ENCODE assay signal across 24 cellular contexts in genomic region chr5:149374801-149375200, GRCh38. TPM values are rescaled to one million over a fixed set of nuclear protein-coding genes. Genes with fewer than 3 reads are reported as not detected.
DNase-seq lines count a peak whose midpoint lies in the region; ATAC-seq, FAIRE-seq and TF ChIP-seq lines count a peak whose summit lies in the region.
"Had no signal": no experiment of that assay in that cellular context is flagged by ENCODE, and none has a peak within 500 bp of the region (broad histone marks: within the 10 kb centered on the region; RNA-seq: fewer than 3 reads in every experiment).

No MANE protein-coding gene starts in this region.

- H2BK120ac ChIP-seq in H1 (replicated peaks; ENCODE audit: low read depth, low read length) = no peak overlapping the region

- no peak overlapping the region for H2AFZ ChIP-seq in SK-N-SH (ENCODE audit: low read depth)
- H2AFZ ChIP-seq in H1 (ENCODE audit: low read length) = no peak overlapping the region
- H2AFZ ChIP-seq in smooth muscle cell (ENCODE audit: low read depth) = no peak overlapping the region
- H2AFZ ChIP-seq: GM23338 had no signal

- TF ChIP-seq POLR2A in H1 (IDR thresholded peaks at IDR 0.05; ENCODE audit: control extremely low read depth in 1 of 2, low read depth in 2 of 2, low read length in 2 of 2) (no peak), suprapubic skin (IDR thresholded peaks at IDR 0.05) (no peak)

- no peak for ATAC-seq in SK-N-SH treated with all-trans-retinoic acid at 6 μM for 48 hours
- ATAC-seq in HG02763 (IDR thresholded peaks at IDR 0.05; ENCODE audit: unreplicated experiment) = no peak
- ATAC-seq: A549, GM23338, HCT116, HepG2 had no signal

- WGBS in SK-N-SH (ENCODE audit: low lambda C conversion rate) = 33% methylated on average over 1 of the region's 3 CpGs
- 91% methylated on average over 3 of the region's 3 CpGs; no CpG with 5 or more reads in 1 of the 2 experiments for WGBS in H1 (ENCODE audit: extremely low coverage in 1 of 2, insufficient coverage in 1 of 2, insufficient read length in 1 of 2, insufficient replicate concordance in 2 of 2, low coverage in 1 of 2, low lambda C conversion rate in 2 of 2, missing lambda C conversion rate in 1 of 2), 2 experiments
- WGBS in smooth muscle cell (ENCODE audit: low lambda C conversion rate) = 65% methylated on average over 3 of the region's 3 CpGs
- WGBS in suprapubic skin = 82% methylated on average over 3 of the region's 3 CpGs

- H3K9ac ChIP-seq in SK-N-SH (no peak overlapping the region), H1 (replicated peaks in 1 of 4; ENCODE audit: extremely low read depth in 1 of 4, low read depth in 3 of 4, low read length in 3 of 4) (no peak overlapping the region; a peak in 1 of 7 replicates), smooth muscle cell (ENCODE audit: low read depth) (no peak overlapping the region)

- TF ChIP-seq CTCF in SK-N-SH (IDR thresholded peaks at IDR 0.05) (no peak), H1 (IDR thresholded peaks at IDR 0.05; ENCODE audit: control extremely low read depth in 1 of 3, insufficient read depth in 1 of 3, low read depth in 1 of 3, low read length in 3 of 3) (no peak), nephron (IDR thresholded peaks at IDR 0.05; ENCODE audit: unreplicated experiment in 3 of 3) (no peak), tibial artery (IDR thresholded peaks at IDR 0.05) (no peak), smooth muscle cell (IDR thresholded peaks at IDR 0.05; ENCODE audit: borderline replicate concordance, insufficient read depth, poor library complexity, severe bottlenecking) (no peak), suprapubic skin (IDR thresholded peaks at IDR 0.05) (no peak)

- peak overlapping the region in 2 of 3 experiments; percentile 46 to 96 for H3K27ac Mint-ChIP-seq in nephron
- H3K27ac Mint-ChIP-seq: CD4-positive, alpha-beta T cell; GM23338; HFFc6 had no signal

- no peaks in the 10 kb centered on the region for H3K27me3 ChIP-seq in SK-N-SH (ENCODE audit: insufficient read depth)
- no peaks in the 10 kb centered on the region for H3K27me3 ChIP-seq in H1 (replicated peaks in 1 of 4; ENCODE audit: control insufficient read depth in 3 of 4, extremely low read depth in 1 of 4, insufficient read depth in 3 of 4, low read length in 3 of 4)
- no peaks in the 10 kb centered on the region for H3K27me3 ChIP-seq in tibial artery
- no peaks in the 10 kb centered on the region for H3K27me3 ChIP-seq in smooth muscle cell (ENCODE audit: low read depth)
- no peaks in the 10 kb centered on the region for H3K27me3 ChIP-seq in suprapubic skin

- no peak overlapping the region for H4K91ac ChIP-seq in H1 (replicated peaks; ENCODE audit: insufficient read length, low read length)

- TF ChIP-seq RAD21 in SK-N-SH (IDR thresholded peaks at IDR 0.05; ENCODE audit: low read length) (no peak), H1 (IDR thresholded peaks at IDR 0.05 in 1 of 2, conservative IDR thresholded peaks at IDR 0.05 in 1 of 2; ENCODE audit: low read depth in 2 of 2, low read length in 2 of 2) (no peak)

- no peak overlapping the region for H3K14ac ChIP-seq in H1 (ENCODE audit: insufficient read length)

- no peak for FAIRE-seq in H1 (lab: Jason Lieb, UNC)
- FAIRE-seq: GM12892, GM18507, HepG2 had no signal

- H3K23ac ChIP-seq in H1 (ENCODE audit: insufficient read length) = no peak overlapping the region

- H2BK15ac ChIP-seq in H1 (ENCODE audit: low read length) = 0 out of 2 replicates have a peak overlapping the region, but pooled peaks have one; percentile 95

- H4K5ac ChIP-seq in H1 (ENCODE audit: insufficient read length, low read depth, low read length) = no peak overlapping the region

- H3K4ac ChIP-seq in H1 (replicated peaks; ENCODE audit: insufficient read length, low read depth, low read length) = no peak overlapping the region

- H3K27me3 Mint-ChIP-seq in nephron (ENCODE audit: low read depth) = peaks cover 12% of the 10 kb centered on the region
- H3K27me3 Mint-ChIP-seq: CD4-positive, alpha-beta T cell had no signal

- H4K20me1 ChIP-seq in SK-N-SH (ENCODE audit: insufficient read depth) (no peaks in the 10 kb centered on the region), H1 (replicated peaks in 1 of 2; ENCODE audit: control insufficient read depth in 1 of 2, insufficient read depth in 2 of 2, low read length in 2 of 2) (no peaks in the 10 kb centered on the region), smooth muscle cell (ENCODE audit: low read depth) (no peaks in the 10 kb centered on the region)

- no peaks in the 10 kb centered on the region for H3K36me3 Mint-ChIP-seq in nephron (ENCODE audit: low read depth)

- TF ChIP-seq EP300 in SK-N-SH (IDR thresholded peaks at IDR 0.05; ENCODE audit: borderline replicate concordance in 1 of 2, low read depth in 1 of 2, low read length in 1 of 2) (no peak), H1 (IDR thresholded peaks at IDR 0.05; ENCODE audit: borderline replicate concordance in 1 of 2, low read depth in 2 of 2, low read length in 2 of 2) (no peak), suprapubic skin (IDR thresholded peaks at IDR 0.05) (no peak)

- peak; percentile 17 for DNase-seq in SK-N-SH
- no peak for DNase-seq in H1 (ENCODE audit: low read depth in 1 of 2, low spot score in 2 of 2)
- no peak for DNase-seq in tibial artery
- DNase-seq in smooth muscle cell (lab: John Stamatoyannopoulos, UW; ENCODE audit: unreplicated experiment) = no peak
- no peak for DNase-seq in suprapubic skin (ENCODE audit: low spot score in 2 of 2)
- DNase-seq: AML-193; CD4-positive, alpha-beta T cell; DMS153; DMS79; GDM1; HFFc6 had no signal

- no peak overlapping the region for H3K18ac ChIP-seq in H1 (ENCODE audit: extremely low read depth, low read length)

- 0 out of 2 replicates have a peak overlapping the region, but pooled peaks have one; percentile 60 for H2BK12ac ChIP-seq in H1 (ENCODE audit: low read depth, low read length)

- H3K36me3 ChIP-seq in SK-N-SH (replicated peaks in 1 of 2; ENCODE audit: control insufficient read depth in 1 of 2, insufficient read depth in 2 of 2, low read length in 1 of 2) = no peaks in the 10 kb centered on the region
- no peaks in the 10 kb centered on the region for H3K36me3 ChIP-seq in H1 (ENCODE audit: control insufficient read depth in 2 of 4, insufficient read depth in 4 of 4, low read length in 3 of 4)
- no peaks in the 10 kb centered on the region for H3K36me3 ChIP-seq in tibial artery
- no peaks in the 10 kb centered on the region for H3K36me3 ChIP-seq in smooth muscle cell (ENCODE audit: low read depth)
- no peaks in the 10 kb centered on the region for H3K36me3 ChIP-seq in suprapubic skin

- H3K79me2 ChIP-seq in SK-N-SH (ENCODE audit: insufficient read depth) (no peaks in the 10 kb centered on the region), H1 (ENCODE audit: control insufficient read depth in 1 of 2, insufficient read depth in 2 of 2, low read length in 2 of 2) (no peaks in the 10 kb centered on the region), smooth muscle cell (ENCODE audit: low read depth) (no peaks in the 10 kb centered on the region)

- no peak overlapping the region for H3K4me3 ChIP-seq in SK-N-SH (ENCODE audit: low read depth in 2 of 2, low read length in 1 of 2)
- no peak overlapping the region for H3K4me3 ChIP-seq in H1 (ENCODE audit: extremely low read depth in 1 of 4, insufficient read depth in 2 of 4, low read depth in 3 of 4, low read length in 4 of 4)
- no peak overlapping the region for H3K4me3 ChIP-seq in tibial artery
- H3K4me3 ChIP-seq in smooth muscle cell = no peak overlapping the region
- no peak overlapping the region for H3K4me3 ChIP-seq in suprapubic skin
- H3K4me3 ChIP-seq: A549, GM23338 had no signal

- intact Hi-C loops in tibial artery (cut with DNase I; ENCODE audit: low total_unique reads) = no loop called here

- no peaks in the 10 kb centered on the region for H3K23me2 ChIP-seq in H1 (ENCODE audit: low read depth, low read length)

- POLR2A ChIA-PET in SK-N-SH (lab: Yijun Ruan, JAX) = interaction anchor here (1.3 kb wide), 1 partner anchor 12 kb away, joined by 3 read pairs; no protein-coding TSS in a partner anchor
- POLR2A ChIA-PET in H1 (lab: Charles Lee; ENCODE audit: partially characterized antibody) = interaction anchor here (0.7 kb wide), 1 partner anchor 17 kb away, joined by 3 read pairs; the partner anchor contains the start of gene PCYOX1L

- H3K4me2 ChIP-seq in SK-N-SH (no peak overlapping the region), H1 (ENCODE audit: insufficient read depth in 1 of 2, low read depth in 2 of 2, low read length in 2 of 2) (no peak overlapping the region), smooth muscle cell (no peak overlapping the region)
- H3K4me2 ChIP-seq: A549, GM23338 had no signal

- H3K27ac ChIP-seq in SK-N-SH (ENCODE audit: low read depth in 2 of 2, low read length in 1 of 2) = no peak overlapping the region
- H3K27ac ChIP-seq in H1 (ENCODE audit: low read depth, low read length) = no peak overlapping the region
- peak overlapping the region; percentile 74 to 93 for H3K27ac ChIP-seq in tibial artery
- H3K27ac ChIP-seq in smooth muscle cell (ENCODE audit: low read depth) = no peak overlapping the region
- no peak overlapping the region for H3K27ac ChIP-seq in suprapubic skin
- H3K27ac ChIP-seq: 22Rv1, A549, C4-2B had no signal

- H3K9me3 ChIP-seq in SK-N-SH (no peaks in the 10 kb centered on the region), H1 (ENCODE audit: insufficient read depth in 2 of 2, low read depth in 1 of 2, low read length in 1 of 2) (no peaks in the 10 kb centered on the region), tibial artery (no peaks in the 10 kb centered on the region), smooth muscle cell (replicated peaks; ENCODE audit: low read depth) (no peaks in the 10 kb centered on the region), suprapubic skin (no peaks in the 10 kb centered on the region)
- H3K9me3 ChIP-seq: A549 had no signal

- H3K4me3 Mint-ChIP-seq in nephron = peak overlapping the region in 1 of 3 experiments; percentile 88
- H3K4me3 Mint-ChIP-seq: CD4-positive, alpha-beta T cell; GM23338; HFFc6 had no signal

- H3K9me3 Mint-ChIP-seq in nephron = no peaks in the 10 kb centered on the region
- H3K9me3 Mint-ChIP-seq: CD4-positive, alpha-beta T cell; GM23338; HFFc6 had no signal

- no peaks in the 10 kb centered on the region for H3K9me2 ChIP-seq in SK-N-SH

- H3K79me1 ChIP-seq in H1 (ENCODE audit: low read depth, low read length) = no peaks in the 10 kb centered on the region

- peaks cover 0 to 12% of the 10 kb centered on the region in 2 experiments; a peak in 1 of 4 replicates for H3K4me1 ChIP-seq in SK-N-SH (ENCODE audit: control insufficient read depth in 1 of 2, insufficient read depth in 2 of 2, low read depth in 1 of 2, low read length in 1 of 2)
- H3K4me1 ChIP-seq in H1 (replicated peaks in 1 of 4; ENCODE audit: control insufficient read depth in 3 of 4, insufficient read depth in 4 of 4, low read length in 3 of 4) = no peaks in the 10 kb centered on the region; a peak in 4 of 7 replicates
- peaks cover 0 to 68% (median 45%) of the 10 kb centered on the region in 4 donors for H3K4me1 ChIP-seq in tibial artery
- H3K4me1 ChIP-seq in smooth muscle cell (ENCODE audit: low read depth) = no peaks in the 10 kb centered on the region
- H3K4me1 ChIP-seq in suprapubic skin = peaks cover 5% of the 10 kb centered on the region
- H3K4me1 ChIP-seq: A549 had no signal

- CTCF ChIA-PET in SK-N-SH (lab: Yijun Ruan, JAX) = interaction anchor here (1.4 to 41.4 kb wide), 4 partner anchors 8 to 109 kb away, joined by 4 to 1751 read pairs (median 58); no protein-coding TSS in a partner anchor
- CTCF ChIA-PET in H1 (lab: Charles Lee; ENCODE audit: partially characterized antibody) = interaction anchor here (0.7 to 46.1 kb wide), 9 partner anchors 8 to 76 kb away, joined by 3 to 1310 read pairs (median 5); partner anchors contain the start of gene IL17B

- H3K56ac ChIP-seq in H1 (replicated peaks; ENCODE audit: insufficient read length, low read depth, low read length) = no peak overlapping the region

- no peak overlapping the region for H4K8ac ChIP-seq in H1 (ENCODE audit: extremely low read depth, insufficient read depth, low read length)

- H2BK5ac ChIP-seq in H1 (ENCODE audit: low read depth, low read length) = no peak overlapping the region

- H2AK5ac ChIP-seq in H1 (ENCODE audit: low read depth, low read length) = no peak overlapping the region

- H3K4me1 Mint-ChIP-seq in nephron = peaks cover 55% of the 10 kb centered on the region

- H2BK20ac ChIP-seq in H1 (ENCODE audit: low read length) = no peak overlapping the region

- no peaks in the 10 kb centered on the region for H3F3A ChIP-seq in SK-N-SH (replicated peaks; ENCODE audit: insufficient read depth)
- no peaks in the 10 kb centered on the region for H3F3A ChIP-seq in smooth muscle cell (ENCODE audit: low read depth)

RNA-seq across cellular contexts. Expression of gene IL17B, which starts 4.3 kb away (rescaled TPM):
- polyA plus RNA-seq in SK-N-SH (2012; rRNA removed) (0.16 TPM in 1 of 2 replicates, not detected in the other), H1 (2011; rRNA removed) (0.18 TPM in 1 of 2 replicates, not detected in the other), smooth muscle cell (10.4 and 11.6 TPM in 2 replicates)
- polyA plus RNA-seq in SK-N-SH (2012; cell fraction: cytosol; rRNA removed) = 0.09 TPM in 1 of 2 replicates, not detected in the other
- polyA plus RNA-seq in SK-N-SH (2012; cell fraction: nucleus; rRNA removed) = 0.29 TPM in 1 of 2 replicates, not detected in the other
- total RNA-seq in H1 (2021; fragmentation: NEBNext Ultra II Directional; extraction: Animal tissue kit (Norgen Biotek cat#: 25700)) = not detected in 2 replicates
- polyA plus RNA-seq in H1 (2011; cell fraction: cytosol; rRNA removed) = not detected
- not detected for polyA plus RNA-seq in H1 (2011; cell fraction: nucleus; rRNA removed)
- not detected in 4 replicates for polyA plus RNA-seq in H1 (2012, experiment 1 of 2)
- polyA plus RNA-seq in H1 (2012, experiment 2 of 2) = not detected
- polyA plus RNA-seq in H1 (2013, experiment 1 of 2) = not detected
- polyA plus RNA-seq in H1 (2013, experiment 2 of 2) = not detected
- polyA minus RNA-seq in H1 (2011; rRNA and poly(A)+ RNA removed) = not detected in 2 replicates
- polyA minus RNA-seq in H1 (2011; cell fraction: cytosol; rRNA and poly(A)+ RNA removed) = not detected
- not detected for polyA minus RNA-seq in H1 (2011; cell fraction: nucleus; rRNA and poly(A)+ RNA removed)
- total RNA-seq in smooth muscle cell (12.0 and 24.8 TPM in 2 replicates), suprapubic skin (not detected)
- total RNA-seq: CD4-positive, alpha-beta T cell; Daoy; GM23338; H7 had no signal
- polyA plus RNA-seq: GM23338 had no signal

RNA-seq across cellular contexts. Expression of gene PCYOX1L, which starts 17.0 kb away (rescaled TPM):
- 17.4 and 17.5 TPM in 2 replicates for polyA plus RNA-seq in SK-N-SH (2012; rRNA removed)
- polyA plus RNA-seq in SK-N-SH (2012; cell fraction: cytosol; rRNA removed) = 11.3 and 13.9 TPM in 2 replicates
- 22.3 and 27.6 TPM in 2 replicates for polyA plus RNA-seq in SK-N-SH (2012; cell fraction: nucleus; rRNA removed)
- total RNA-seq in H1 (2021; fragmentation: NEBNext Ultra II Directional; extraction: Animal tissue kit (Norgen Biotek cat#: 25700)) = 6.8 and 7.9 TPM in 2 replicates
- polyA plus RNA-seq in H1 (2011; rRNA removed) = 17.2 and 19.0 TPM in 2 replicates
- polyA plus RNA-seq in H1 (2011; cell fraction: cytosol; rRNA removed) = 14.6 TPM
- 26.8 TPM for polyA plus RNA-seq in H1 (2011; cell fraction: nucleus; rRNA removed)
- polyA plus RNA-seq in H1 (2012, experiment 1 of 2) = 8.6 to 13.2 TPM (median 10.8 TPM) in 4 replicates
- polyA plus RNA-seq in H1 (2012, experiment 2 of 2) = 5.0 TPM
- 15.8 TPM for polyA plus RNA-seq in H1 (2013, experiment 1 of 2)
- polyA plus RNA-seq in H1 (2013, experiment 2 of 2) = 16.5 TPM
- polyA minus RNA-seq in H1 (2011; rRNA and poly(A)+ RNA removed) = 13.5 and 14.2 TPM in 2 replicates
- polyA minus RNA-seq in H1 (2011; cell fraction: cytosol; rRNA and poly(A)+ RNA removed) = 6.1 TPM
- polyA minus RNA-seq in H1 (2011; cell fraction: nucleus; rRNA and poly(A)+ RNA removed) = 10.8 TPM
- 6.4 and 14.3 TPM in 2 replicates for total RNA-seq in smooth muscle cell
- polyA plus RNA-seq in smooth muscle cell = 13.4 and 17.2 TPM in 2 replicates
- 10 to 100 TPM in 1 of 4 donors, 1 to 10 TPM in 3; 4.5 to 11.8 (median 5.8) TPM for total RNA-seq in suprapubic skin

RNA-seq across cellular contexts. Expression of gene GRPEL2, which starts 29.5 kb away (rescaled TPM):
- 4.6 and 6.0 TPM in 2 replicates for polyA plus RNA-seq in SK-N-SH (2012; rRNA removed)
- polyA plus RNA-seq in SK-N-SH (2012; cell fraction: cytosol; rRNA removed) = 7.0 and 7.4 TPM in 2 replicates
- 7.0 and 8.1 TPM in 2 replicates for polyA plus RNA-seq in SK-N-SH (2012; cell fraction: nucleus; rRNA removed)
- 48.9 and 52.2 TPM in 2 replicates for total RNA-seq in H1 (2021; fragmentation: NEBNext Ultra II Directional; extraction: Animal tissue kit (Norgen Biotek cat#: 25700))
- polyA plus RNA-seq in H1 (2011; rRNA removed) = 7.4 and 11.2 TPM in 2 replicates
- polyA plus RNA-seq in H1 (2011; cell fraction: cytosol; rRNA removed) = 17.1 TPM
- 12.6 TPM for polyA plus RNA-seq in H1 (2011; cell fraction: nucleus; rRNA removed)
- polyA plus RNA-seq in H1 (2012, experiment 1 of 2) = 13.5 to 18.1 TPM (median 15.5 TPM) in 4 replicates
- polyA plus RNA-seq in H1 (2012, experiment 2 of 2) = 1.7 TPM
- polyA plus RNA-seq in H1 (2013, experiment 1 of 2) = 19.6 TPM
- 19.1 TPM for polyA plus RNA-seq in H1 (2013, experiment 2 of 2)
- 38.9 and 44.5 TPM in 2 replicates for polyA minus RNA-seq in H1 (2011; rRNA and poly(A)+ RNA removed)
- polyA minus RNA-seq in H1 (2011; cell fraction: cytosol; rRNA and poly(A)+ RNA removed) = 52.5 TPM
- 48.6 TPM for polyA minus RNA-seq in H1 (2011; cell fraction: nucleus; rRNA and poly(A)+ RNA removed)
- 13.0 and 21.7 TPM in 2 replicates for total RNA-seq in smooth muscle cell
- polyA plus RNA-seq in smooth muscle cell = 4.6 and 5.2 TPM in 2 replicates
- 10 to 100 TPM in 2 of 4 donors, 1 to 10 TPM in 2; 8.4 to 12.4 (median 10.6) TPM for total RNA-seq in suprapubic skin

Comparison
In these comparisons a context has a peak if more than half of its experiments do, and no peak if none do; other contexts are left out.
1. H3K27ac ChIP-seq: peak in tibial artery (2 of 2); none in SK-N-SH (0 of 2), H1 (single experiment), smooth muscle cell (single experiment) and suprapubic skin (single experiment).